10 cellular contexts compared by ENCODE assay signal in genomic region chr18:23401400-23402347, GRCh38. TPM values are rescaled to one million over a fixed set of nuclear protein-coding genes. Genes with fewer than 3 reads are reported as not detected.
A peak's percentile ranks its signal among the peaks of the same experiment; 100 is the strongest.
DNase-seq lines count a peak whose midpoint lies in the region; FAIRE-seq and TF ChIP-seq lines count a peak whose summit lies in the region.
"Had no signal": no experiment of that assay in that cellular context is flagged by ENCODE, and none has a peak within 500 bp of the region (broad histone marks: within the 10 kb centered on the region; RNA-seq: fewer than 3 reads in every experiment).

No MANE protein-coding gene starts in this region.

- H3K4me2 ChIP-seq in endothelial cell of umbilical vein (ENCODE audit: insufficient read depth, low read length) (peak overlapping the region; percentile 14), osteoblast (ENCODE audit: insufficient read depth, low read length) (no peak overlapping the region)

- POLR2A ChIA-PET in endothelial cell of umbilical vein (lab: Charles Lee) (interaction anchor here (0.9 to 1.5 kb wide), 4 partner anchors 22 to 210 kb away, joined by 3 to 7 read pairs (median 4); no protein-coding TSS in a partner anchor), GM10248 (lab: Yijun Ruan, JAX) (no interaction called here), RWPE1 (lab: Yijun Ruan, JAX; ENCODE audit: low non-redundant PET) (no interaction called here)

- DNase-seq in ELF-1 (ENCODE audit: low read depth, low spot score), result peak; percentile 86
- peak; percentile 54 for DNase-seq in NCI-H510A treated with DMSO at 0.1 percent for 48 hours (lab: John Stamatoyannopoulos, UW)
- DNase-seq in endothelial cell of umbilical vein (ENCODE audit: low read depth, low spot score), result peak; percentile 97
- DNase-seq in osteoblast (ENCODE audit: insufficient read length, low spot score, missing footprints), result peak; percentile 74
- DNase-seq in GM10248 (ENCODE audit: extremely low spot score), result no peak
- DNase-seq in RWPE1 (ENCODE audit: low spot score), result no peak
- DNase-seq in activated gamma-delta T cell (lab: John Stamatoyannopoulos, UW), result no peak
- no peak for DNase-seq in activated naive CD4-positive, alpha-beta T cell (lab: John Stamatoyannopoulos, UW)
- DNase-seq: activated CD4-positive, CD25-positive, alpha-beta regulatory T cell had no signal

- no peaks in the 10 kb centered on the region for H3K9me1 ChIP-seq in endothelial cell of umbilical vein (replicated peaks; ENCODE audit: control insufficient read depth, extremely low read depth, insufficient read depth, low read length)

- peaks cover 22% of the 10 kb centered on the region for H3K4me1 ChIP-seq in endothelial cell of umbilical vein (ENCODE audit: control insufficient read depth, extremely low read depth, insufficient read depth, low read length)
- H3K4me1 ChIP-seq in osteoblast (ENCODE audit: insufficient read depth, low read length), result peaks cover 21% of the 10 kb centered on the region

- TSS peak; percentile 63 for BruUV-seq in endothelial cell of umbilical vein (replicated peaks; lab: Mats Ljungman, UMichigan)

- peak; percentile 80 for TF ChIP-seq POLR2A in endothelial cell of umbilical vein (IDR thresholded peaks at IDR 0.05; ENCODE audit: low read depth, low read length)

- CTCF ChIA-PET in endothelial cell of umbilical vein (lab: Charles Lee), result interaction anchor here (0.9 to 2.0 kb wide), 10 partner anchors 10 to 370 kb away, joined by 3 to 22 read pairs (median 4); no protein-coding TSS in a partner anchor
- CTCF ChIA-PET in GM10248 (lab: Yijun Ruan, JAX), result interaction anchor here (1.6 kb wide), 1 partner anchor 14 kb away, joined by 4 read pairs; no protein-coding TSS in a partner anchor
- CTCF ChIA-PET in RWPE1 (lab: Yijun Ruan, JAX), result no interaction called here

- H3K27ac ChIP-seq in endothelial cell of umbilical vein (ENCODE audit: insufficient read depth, low read depth, low read length), result peak overlapping the region; percentile 92
- H3K27ac ChIP-seq in osteoblast (ENCODE audit: low read depth, low read length), result no peak overlapping the region
- H3K27ac ChIP-seq in RWPE1, result no peak overlapping the region

- H3K79me2 ChIP-seq in endothelial cell of umbilical vein (ENCODE audit: control insufficient read depth, insufficient read depth, low read length) (no peaks in the 10 kb centered on the region), osteoblast (ENCODE audit: insufficient read depth, low read length) (no peaks in the 10 kb centered on the region)

- H3K9me3 ChIP-seq in endothelial cell of umbilical vein (replicated peaks; ENCODE audit: control insufficient read depth, insufficient read depth, low read length), result no peaks in the 10 kb centered on the region
- no peaks in the 10 kb centered on the region for H3K9me3 ChIP-seq in osteoblast (ENCODE audit: low read depth, low read length)

- TF ChIP-seq CTCF in endothelial cell of umbilical vein (IDR thresholded peaks at IDR 0.05; ENCODE audit: extremely low read depth in 1 of 2, insufficient read depth in 1 of 2, low read depth in 1 of 2, low read length in 2 of 2) (no peak), osteoblast (IDR thresholded peaks at IDR 0.05; ENCODE audit: extremely low read depth, low read depth, low read length) (no peak), GM10248 (IDR thresholded peaks at IDR 0.05; ENCODE audit: control extremely low read depth, extremely low read depth, low read depth, missing control alignments) (no peak), RWPE1 (conservative IDR thresholded peaks at IDR 0.05; ENCODE audit: low read depth) (no peak)

- H3K4me3 ChIP-seq in endothelial cell of umbilical vein (replicated peaks in 1 of 3; ENCODE audit: insufficient read depth in 1 of 3, low read depth in 1 of 3, low read length in 3 of 3), result no peak overlapping the region
- no peak overlapping the region for H3K4me3 ChIP-seq in osteoblast (ENCODE audit: insufficient read depth, low read length)

- no peaks in the 10 kb centered on the region for H3K36me3 ChIP-seq in endothelial cell of umbilical vein (ENCODE audit: control insufficient read depth in 2 of 2, extremely low read depth in 1 of 2, insufficient read depth in 2 of 2, low read length in 2 of 2)
- no peaks in the 10 kb centered on the region for H3K36me3 ChIP-seq in osteoblast (ENCODE audit: insufficient read depth, low read length)

- H2AFZ ChIP-seq in endothelial cell of umbilical vein (ENCODE audit: low read depth, low read length) (peak overlapping the region; percentile 9), osteoblast (ENCODE audit: low read length) (no peak overlapping the region)

- dilution Hi-C loops in endothelial cell of umbilical vein (cut with MboI; ENCODE audit: extremely low pct_ligation_motif_present, low sequenced_read_pairs), result no loop called here

- peak overlapping the region; percentile 49 for H3K9ac ChIP-seq in endothelial cell of umbilical vein (replicated peaks; ENCODE audit: extremely low read depth, insufficient read depth, low read length)

- FAIRE-seq in endothelial cell of umbilical vein (lab: Jason Lieb, UNC), result peak; percentile 93
- FAIRE-seq: endometrium had no signal

- intact Hi-C loops in endothelial cell of umbilical vein (cut with micrococcal nuclease), result loop anchor here (1.0 kb wide), 4 partner anchors 21 to 170 kb away; no protein-coding TSS in a partner anchor

- H4K20me1 ChIP-seq in endothelial cell of umbilical vein (replicated peaks; ENCODE audit: control insufficient read depth, extremely low read depth, insufficient read depth, low read length), result no peaks in the 10 kb centered on the region
- no peaks in the 10 kb centered on the region for H4K20me1 ChIP-seq in osteoblast (ENCODE audit: insufficient read depth, low read length)

- H3K27me3 ChIP-seq in endothelial cell of umbilical vein (ENCODE audit: control insufficient read depth in 2 of 2, insufficient read depth in 2 of 2, low read length in 2 of 2) (no peaks in the 10 kb centered on the region), osteoblast (ENCODE audit: insufficient read depth, low read length) (no peaks in the 10 kb centered on the region)

TF ChIP-seq in endothelial cell of umbilical vein, 7 proteins besides CTCF, POLR2A, EP300 and RAD21:
- peak; percentile 91 for TF ChIP-seq JUN (IDR thresholded peaks at IDR 0.05; ENCODE audit: borderline replicate concordance, insufficient read depth, insufficient read length, low read depth)
- TF ChIP-seq GATA2 (IDR thresholded peaks at IDR 0.05; ENCODE audit: insufficient read depth, insufficient read length, low read depth, low read length), result peak; percentile 55
- TF ChIP-seq EZH2 (IDR thresholded peaks at IDR 0.05; ENCODE audit: borderline replicate concordance, low read depth, low read length, severe bottlenecking), result no peak
- peak; percentile 73 for TF ChIP-seq FOS (IDR thresholded peaks at IDR 0.05; ENCODE audit: borderline replicate concordance, insufficient read depth, low read length)
- TF ChIP-seq, protein P1, sequence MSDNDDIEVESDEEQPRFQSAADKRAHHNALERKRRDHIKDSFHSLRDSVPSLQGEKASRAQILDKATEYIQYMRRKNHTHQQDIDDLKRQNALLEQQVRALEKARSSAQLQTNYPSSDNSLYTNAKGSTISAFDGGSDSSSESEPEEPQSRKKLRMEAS (IDR thresholded peaks at IDR 0.05; ENCODE audit: insufficient read depth, insufficient read length), result peak; percentile 57
- TF ChIP-seq POLR2AphosphoS5 (IDR thresholded peaks at IDR 0.05; ENCODE audit: insufficient read depth, low read depth, low read length), result peak; percentile 93
- peak; percentile 49 for TF ChIP-seq MYC (IDR thresholded peaks at IDR 0.05; ENCODE audit: low read depth, low read length)

RNA-seq across cellular contexts. Expression of gene RIOK3, which starts 51.4 kb away (rescaled TPM):
- total RNA-seq in endothelial cell of umbilical vein (50.7 and 55.7 TPM in 2 replicates), osteoblast (98.1 and 110 TPM in 2 replicates)
- polyA plus RNA-seq in endothelial cell of umbilical vein, result 12.4 and 14.8 TPM in 2 replicates
- polyA plus RNA-seq in endothelial cell of umbilical vein (2011; cell fraction: cytosol; rRNA removed), result 18.1 and 19.6 TPM in 2 replicates
- polyA plus RNA-seq in endothelial cell of umbilical vein (2011; cell fraction: nucleus; rRNA removed), result 49.5 and 55.9 TPM in 2 replicates
- polyA plus RNA-seq in endothelial cell of umbilical vein (2012), result 40.6 and 42.5 TPM in 2 replicates
- 25.1 and 27.5 TPM in 2 replicates for polyA minus RNA-seq in endothelial cell of umbilical vein
- 29.1 TPM for polyA minus RNA-seq in endothelial cell of umbilical vein (2011; cell fraction: cytosol; rRNA and poly(A)+ RNA removed)
- polyA minus RNA-seq in endothelial cell of umbilical vein (2011; cell fraction: nucleus; rRNA and poly(A)+ RNA removed), result 30.4 and 37.9 TPM in 2 replicates

Comparison
In these comparisons a context has a peak if more than half of its experiments do, and no peak if none do; other contexts are left out.
1. DNase-seq: peak in ELF-1 (single experiment), NCI-H510A treated with DMSO at 0.1 percent for 48 hours (single experiment), endothelial cell of umbilical vein (single experiment) and osteoblast (single experiment); none in GM10248 (single experiment), RWPE1 (single experiment), activated gamma-delta T cell (single experiment) and activated naive CD4-positive, alpha-beta T cell (0 of 4).